Comparison of ENCODE assay signal across 8 cellular contexts in genomic region chr11:15159085-15159484, GRCh38. TPM values are rescaled to one million over a fixed set of nuclear protein-coding genes. Genes with fewer than 3 reads are reported as not detected.
A peak's percentile ranks its signal among the peaks of the same experiment; 100 is the strongest.
DNase-seq lines count a peak whose midpoint lies in the region; ATAC-seq and TF ChIP-seq lines count a peak whose summit lies in the region.

No MANE protein-coding gene starts in this region.

- H3K4me3 Mint-ChIP-seq in progenitor cell of endocrine pancreas (ENCODE audit: low read depth): no peak overlapping the region

- H3K27me3 ChIP-seq in brain microvascular endothelial cell (replicated peaks): no peaks in the 10 kb centered on the region
- H3K27me3 ChIP-seq in vagina: no peaks in the 10 kb centered on the region

- no peaks in the 10 kb centered on the region for H3K9me3 Mint-ChIP-seq in progenitor cell of endocrine pancreas (ENCODE audit: low read depth)

- H3K9me3 ChIP-seq in vagina: no peaks in the 10 kb centered on the region

- H3K4me1 ChIP-seq in vagina: no peaks in the 10 kb centered on the region

- DNase-seq in Caki2 (ENCODE audit: low read depth) (peak; percentile 16), GM19240 (ENCODE audit: insufficient read length, low spot score) (peak; percentile 19), brain microvascular endothelial cell (peak; percentile 47), progenitor cell of endocrine pancreas (ENCODE audit: low spot score, unreplicated experiment) (no peak), vagina (ENCODE audit: extremely low spot score in 2 of 2) (no peak), sciatic nerve (ENCODE audit: low spot score) (no peak), T1000 (lab: John Stamatoyannopoulos, UW) (no peak)

- in situ Hi-C loops in Caki2 (cut with HindIII; ENCODE audit: low pct_unique_long_range_greater_than_20kb, low sequenced_read_pairs): no loop called here
- in situ Hi-C loops in brain microvascular endothelial cell (cut with HindIII; ENCODE audit: low pct_ligation_motif_present, low sequenced_read_pairs): no loop called here

- H3K27ac Mint-ChIP-seq in progenitor cell of endocrine pancreas: no peak overlapping the region

- H3K36me3 ChIP-seq in brain microvascular endothelial cell (replicated peaks): no peaks in the 10 kb centered on the region
- no peaks in the 10 kb centered on the region for H3K36me3 ChIP-seq in vagina

- no peaks in the 10 kb centered on the region for H3K36me3 Mint-ChIP-seq in progenitor cell of endocrine pancreas (ENCODE audit: insufficient read depth)

- TF ChIP-seq CTCF in brain microvascular endothelial cell (IDR thresholded peaks at IDR 0.05; ENCODE audit: low read depth, low read length, missing control alignments): peak; percentile 81
- TF ChIP-seq CTCF in progenitor cell of endocrine pancreas (IDR thresholded peaks at IDR 0.05; ENCODE audit: unreplicated experiment): peak; percentile 57
- no peak for TF ChIP-seq CTCF in vagina (IDR thresholded peaks at IDR 0.05)

- no peaks in the 10 kb centered on the region for H3K4me1 Mint-ChIP-seq in progenitor cell of endocrine pancreas (ENCODE audit: low read depth)

- H3K4me3 ChIP-seq in brain microvascular endothelial cell (ENCODE audit: low read depth, low read length) (no peak overlapping the region), vagina (no peak overlapping the region)

- TF ChIP-seq POLR2A in vagina (IDR thresholded peaks at IDR 0.05): no peak

- H3K27ac ChIP-seq in brain microvascular endothelial cell: no peak overlapping the region
- no peak overlapping the region for H3K27ac ChIP-seq in vagina

- ATAC-seq in HG03432 (IDR thresholded peaks at IDR 0.05; ENCODE audit: unreplicated experiment): peak; percentile 82
- no peak for ATAC-seq in sciatic nerve

- intact Hi-C loops in vagina (cut with DNase I) (no loop called here), sciatic nerve (cut with DNase I) (no loop called here)

- no peaks in the 10 kb centered on the region for H3K27me3 Mint-ChIP-seq in progenitor cell of endocrine pancreas

RNA-seq across cellular contexts. Expression of gene INSC, which starts 44.4 kb away (rescaled TPM):
- total RNA-seq in Caki2 (2014; rRNA removed; shearing (Covaris generic); ENCODE audit: low replicate concordance): not detected in 2 replicates
- total RNA-seq in progenitor cell of endocrine pancreas (not detected in 2 replicates), vagina (3.2 TPM), sciatic nerve (8.3 TPM)

Comparison
In these comparisons a context has a peak if more than half of its experiments do, and no peak if none do; other contexts are left out.
1. DNase-seq: peak in Caki2 (single experiment), GM19240 (single experiment) and brain microvascular endothelial cell (single experiment); none in progenitor cell of endocrine pancreas (single experiment), vagina (0 of 2), sciatic nerve (single experiment) and T1000 (single experiment).
2. CTCF ChIP-seq: peak in brain microvascular endothelial cell (single experiment) and progenitor cell of endocrine pancreas (single experiment); none in vagina (0 of 3).